In the genomic region with DNA sequence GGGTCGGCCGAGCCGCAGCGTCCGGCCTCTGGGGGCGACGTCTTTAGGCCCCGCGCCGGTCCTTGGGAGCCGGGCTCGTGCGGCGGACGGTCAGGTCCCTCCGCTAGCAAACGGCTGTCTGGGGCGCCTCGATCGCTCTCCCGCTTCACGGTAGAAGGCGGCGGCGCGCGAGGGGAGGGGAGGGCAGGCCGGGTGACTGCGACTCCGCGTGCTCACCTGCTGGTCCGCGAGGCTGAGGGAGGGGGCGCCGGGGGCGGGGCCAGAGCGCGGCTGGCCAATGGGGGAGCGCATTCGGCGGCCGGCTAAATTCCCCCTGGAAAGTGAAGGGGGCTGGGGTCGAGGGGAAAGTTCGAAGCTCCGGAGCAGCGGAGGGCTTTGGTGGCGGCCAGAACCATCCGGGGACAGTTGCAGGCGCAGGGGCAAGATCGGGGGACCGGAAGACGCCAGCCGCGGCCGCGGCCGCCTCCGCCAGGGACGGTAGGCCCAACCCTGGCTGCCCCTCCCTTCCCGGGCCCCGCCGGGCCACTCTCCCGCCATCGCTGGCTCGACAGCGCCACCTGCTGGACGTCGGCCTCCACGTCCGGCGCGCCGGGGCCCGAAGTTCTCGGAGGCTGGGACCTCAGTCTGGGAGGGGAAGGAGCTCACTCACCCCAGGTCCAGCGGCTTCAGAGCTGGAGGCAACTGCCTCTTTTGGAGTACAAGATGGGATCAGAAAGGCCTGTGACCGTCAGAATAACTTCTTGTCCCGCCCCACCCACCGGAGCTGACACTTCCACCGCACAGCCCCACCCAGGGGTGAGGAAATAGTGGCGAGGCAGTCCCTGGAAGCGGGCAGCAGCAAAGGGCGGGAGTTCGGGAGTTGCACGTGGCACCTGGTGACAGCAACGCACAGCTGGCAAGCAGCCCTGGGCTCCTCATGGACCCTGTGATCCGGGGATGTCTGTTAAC, we compare ENCODE assay signal across 8 cellular contexts. TPM values are rescaled to one million over a fixed set of nuclear protein-coding genes. Genes with fewer than 3 reads are reported as not detected.
DNase-seq lines count a peak whose midpoint lies in the region; ATAC-seq, FAIRE-seq and TF ChIP-seq lines count a peak whose summit lies in the region.

No MANE protein-coding gene starts in this region.

- TF ChIP-seq CTCF in D721Med (IDR thresholded peaks at IDR 0.05; ENCODE audit: insufficient read depth, missing control alignments) (peak; percentile 59), OCI-LY3 (IDR thresholded peaks at IDR 0.05; ENCODE audit: low read depth, low read length) (peak; percentile 73), esophagus squamous epithelium (IDR thresholded peaks at IDR 0.05) (peak; percentile 75 to 93 (median 91))

- ATAC-seq in GM21390 (IDR thresholded peaks at IDR 0.05; ENCODE audit: unreplicated experiment) = peak; percentile 91

- no peaks in the 10 kb centered on the region for H3K9me3 Mint-ChIP-seq in activated T-cell treated with anti-CD3 and anti-CD28 coated beads, Interleukin-2, amount 50 U/mL, for 24 hours

- H3K27ac Mint-ChIP-seq in activated T-cell treated with anti-CD3 and anti-CD28 coated beads, Interleukin-2, amount 50 U/mL, for 24 hours = peak overlapping the region; percentile 75

- 44% methylated on average over 16 of the region's 87 CpGs; no CpG with 5 or more reads in 1 of the 2 donors for WGBS in esophagus squamous epithelium, 2 donors

- H3K4me3 Mint-ChIP-seq in activated T-cell treated with anti-CD3 and anti-CD28 coated beads, Interleukin-2, amount 50 U/mL, for 24 hours = peak overlapping the region; percentile 72

- H4K20me1 ChIP-seq in OCI-LY3 (ENCODE audit: insufficient read depth, low read length) = no peaks in the 10 kb centered on the region

- H3K4me2 ChIP-seq in OCI-LY3 (ENCODE audit: low read length) = peak overlapping the region; percentile 85

- H3K27me3 ChIP-seq in OCI-LY3 (ENCODE audit: low read depth, low read length) = no peaks in the 10 kb centered on the region
- H3K27me3 ChIP-seq in esophagus squamous epithelium = no peaks in the 10 kb centered on the region

- peak in 1 of 4 donors; percentile 4 for TF ChIP-seq POLR2A in esophagus squamous epithelium (IDR thresholded peaks at IDR 0.05)

- peaks cover 14% of the 10 kb centered on the region for H3K36me3 Mint-ChIP-seq in activated T-cell treated with anti-CD3 and anti-CD28 coated beads, Interleukin-2, amount 50 U/mL, for 24 hours (ENCODE audit: low read depth)

- FAIRE-seq in D721Med (lab: Jason Lieb, UNC) = no peak

- H3K27ac ChIP-seq in OCI-LY3 (ENCODE audit: low read length) = no peak overlapping the region
- H3K27ac ChIP-seq in esophagus squamous epithelium = peak overlapping the region; percentile 70 to 77 (median 76)

- peaks cover 11% of the 10 kb centered on the region for H3K36me3 ChIP-seq in OCI-LY3 (replicated peaks; ENCODE audit: low read depth, low read length)
- H3K36me3 ChIP-seq in esophagus squamous epithelium = peaks cover 0 to 21% (median 0%) of the 10 kb centered on the region in 3 donors

- H3K4me3 ChIP-seq in OCI-LY3 (ENCODE audit: low read length) (peak overlapping the region; percentile 74), esophagus squamous epithelium (peak overlapping the region; percentile 43 to 72 (median 55))

- peaks cover 23% of the 10 kb centered on the region for H3K27me3 Mint-ChIP-seq in activated T-cell treated with anti-CD3 and anti-CD28 coated beads, Interleukin-2, amount 50 U/mL, for 24 hours

- DNase-seq in D721Med (ENCODE audit: insufficient read length, low spot score) (peak; percentile 78), HT1080 (ENCODE audit: low read depth) (peak; percentile 65), esophagus squamous epithelium (lab: John Stamatoyannopoulos, UW) (peak; percentile 3), myocyte (ENCODE audit: low read depth) (peak; percentile 77)
- DNase-seq in activated T-cell treated with anti-CD3 and anti-CD28 coated beads, Interleukin-2, amount 50 U/mL, for 24 hours = peak; percentile 92
- DNase-seq in stimulated activated CD8-positive, alpha-beta memory T cell treated with anti-CD3 and anti-CD28 coated beads, Interleukin-7, amount 100 ng/mL, for 24 hours (ENCODE audit: low read depth) = peak; percentile 68

- H3K9me3 ChIP-seq in OCI-LY3 (ENCODE audit: insufficient read depth, low read length) (no peaks in the 10 kb centered on the region), esophagus squamous epithelium (no peaks in the 10 kb centered on the region)

- intact Hi-C loops in esophagus squamous epithelium (cut with DNase I) = loop anchor here (10.0 kb wide), 2 partner anchors 136 to 456 kb away; no protein-coding TSS in a partner anchor

- H3K4me1 ChIP-seq in OCI-LY3 (ENCODE audit: low read length) (peaks cover 9% of the 10 kb centered on the region), esophagus squamous epithelium (peaks cover 3 to 12% (median 5%) of the 10 kb centered on the region in 3 donors)

- H3K79me2 ChIP-seq in OCI-LY3 (ENCODE audit: low read length) = no peaks in the 10 kb centered on the region

- H3K4me1 Mint-ChIP-seq in activated T-cell treated with anti-CD3 and anti-CD28 coated beads, Interleukin-2, amount 50 U/mL, for 24 hours (ENCODE audit: low read depth) = peaks cover 5% of the 10 kb centered on the region

- H3K9ac ChIP-seq in OCI-LY3 (ENCODE audit: low read length) = peak overlapping the region; percentile 65

- H2AFZ ChIP-seq in OCI-LY3 (ENCODE audit: low read depth, low read length) = peak overlapping the region; percentile 54; the same call in 1 of the 2 replicates

RNA-seq across cellular contexts. Expression of a gene that starts 49.9 kb away (rescaled TPM):
- total RNA-seq in HT1080 (2014; rRNA removed; shearing (Covaris generic)) = 13.1 and 18.2 TPM in 2 replicates
- 17.3 and 19.6 TPM in 2 replicates for polyA plus RNA-seq in HT1080 (2015; cell fraction: cytosol; rRNA removed)
- polyA plus RNA-seq in HT1080 (2015; cell fraction: nucleus; rRNA removed) = 11.3 and 12.7 TPM in 2 replicates
- total RNA-seq in esophagus squamous epithelium = 10 to 100 TPM in 3 of 4 donors, 1 to 10 TPM in 1; 9.2 to 14.1 (median 12.5) TPM
- 7.6 and 9.2 TPM in 2 replicates for total RNA-seq in myocyte
- polyA plus RNA-seq in myocyte (2012) = 8.7 TPM

Comparison
In these comparisons a context has a peak if more than half of its experiments do, and no peak if none do; other contexts are left out.
1. DNase-seq: peak in every context shown above with its lines; median percentile 92 in activated T-cell treated with anti-CD3 and anti-CD28 coated beads, Interleukin-2, amount 50 U/mL, for 24 hours; 78 in D721Med; 77 in myocyte; 68 in stimulated activated CD8-positive, alpha-beta memory T cell treated with anti-CD3 and anti-CD28 coated beads, Interleukin-7, amount 100 ng/mL, for 24 hours; 65 in HT1080; 3 in esophagus squamous epithelium.